ENCODE assay signal across 13 cellular contexts in the genomic region with DNA sequence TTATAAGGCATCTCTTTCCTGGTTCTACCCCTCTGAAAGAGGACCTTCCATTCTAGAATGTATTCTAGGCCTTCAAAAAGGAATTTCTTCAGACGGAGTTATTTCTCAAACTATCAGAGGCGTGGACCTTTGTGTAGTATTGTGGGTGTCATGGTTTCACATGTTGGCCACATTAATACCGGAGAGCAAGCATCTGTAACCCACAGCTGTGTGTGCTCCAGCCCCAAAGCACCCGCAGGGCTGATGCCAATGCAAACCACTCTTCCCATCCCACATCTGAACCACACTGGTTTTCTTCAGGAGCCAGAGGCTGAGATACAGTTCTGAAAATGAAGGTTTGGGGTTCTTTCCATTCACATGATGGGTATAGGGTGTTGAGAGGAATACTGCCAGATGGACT.
DNase-seq lines count a peak whose midpoint lies in the region; ATAC-seq and TF ChIP-seq lines count a peak whose summit lies in the region.
"Had no signal": no experiment of that assay in that cellular context is flagged by ENCODE, and none has a peak within 500 bp of the region (broad histone marks: within the 10 kb centered on the region; RNA-seq: fewer than 3 reads in every experiment).

No MANE protein-coding gene starts in this region.

- no peaks in the 10 kb centered on the region for H3K9me3 Mint-ChIP-seq in natural killer cell treated with Interleukin-12 subunit alpha and Interleukin-12 subunit beta and Interleukin-15 and Interleukin-18, amount 100 ng/mL, for 72 hours
- no peaks in the 10 kb centered on the region for H3K9me3 Mint-ChIP-seq in endothelial cell (ENCODE audit: unreplicated experiment)
- H3K9me3 Mint-ChIP-seq: GM23338 had no signal

- H3K27ac Mint-ChIP-seq in natural killer cell treated with Interleukin-12 subunit alpha and Interleukin-12 subunit beta and Interleukin-15 and Interleukin-18, amount 100 ng/mL, for 72 hours = no peak overlapping the region
- H3K27ac Mint-ChIP-seq in endothelial cell (ENCODE audit: unreplicated experiment) = no peak overlapping the region
- H3K27ac Mint-ChIP-seq: CD8-positive, alpha-beta memory T cell; GM23338; IgD-negative memory B cell had no signal

- peak in 1 of 2 donors; percentile 70 for ATAC-seq in natural killer cell treated with Interleukin-12 subunit alpha and Interleukin-12 subunit beta and Interleukin-15 and Interleukin-18, amount 100 ng/mL, for 72 hours
- ATAC-seq in HG03025 (IDR thresholded peaks at IDR 0.05; ENCODE audit: low FRiP score, unreplicated experiment) = no peak
- no peak for ATAC-seq in HG02884 (IDR thresholded peaks at IDR 0.05; ENCODE audit: unreplicated experiment)
- ATAC-seq: A549, GM23338 had no signal

- TF ChIP-seq CTCF in endothelial cell (IDR thresholded peaks at IDR 0.05; ENCODE audit: unreplicated experiment) = no peak

- DNase-seq in RPMI7951 (ENCODE audit: low read depth) (peak; percentile 72), fibroblast of peridontal ligament (ENCODE audit: extremely low read depth) (peak; percentile 44), endothelial cell (ENCODE audit: low spot score) (no peak)
- DNase-seq in natural killer cell treated with Interleukin-12 subunit alpha and Interleukin-12 subunit beta and Interleukin-15 and Interleukin-18, amount 100 ng/mL, for 72 hours (ENCODE audit: low spot score) = no peak
- DNase-seq: Caco-2; CD8-positive, alpha-beta memory T cell; GF-D8; H7 had no signal

- H3K27me3 Mint-ChIP-seq in natural killer cell treated with Interleukin-12 subunit alpha and Interleukin-12 subunit beta and Interleukin-15 and Interleukin-18, amount 100 ng/mL, for 72 hours = peaks cover 14 to 19% of the 10 kb centered on the region in 2 donors
- H3K27me3 Mint-ChIP-seq in endothelial cell (ENCODE audit: unreplicated experiment) = no peaks in the 10 kb centered on the region
- H3K27me3 Mint-ChIP-seq: CD8-positive, alpha-beta memory T cell; IgD-negative memory B cell had no signal

- peaks cover 15 to 24% of the 10 kb centered on the region in 2 donors for H3K4me1 Mint-ChIP-seq in natural killer cell treated with Interleukin-12 subunit alpha and Interleukin-12 subunit beta and Interleukin-15 and Interleukin-18, amount 100 ng/mL, for 72 hours (ENCODE audit: low read depth in 2 of 2)
- H3K4me1 Mint-ChIP-seq in endothelial cell (ENCODE audit: unreplicated experiment) = no peaks in the 10 kb centered on the region
- H3K4me1 Mint-ChIP-seq: CD8-positive, alpha-beta memory T cell; IgD-negative memory B cell had no signal

- peaks cover 13% of the 10 kb centered on the region for H3K36me3 Mint-ChIP-seq in natural killer cell treated with Interleukin-12 subunit alpha and Interleukin-12 subunit beta and Interleukin-15 and Interleukin-18, amount 100 ng/mL, for 72 hours
- H3K36me3 Mint-ChIP-seq in endothelial cell (ENCODE audit: low read depth, unreplicated experiment) = no peaks in the 10 kb centered on the region
- H3K36me3 Mint-ChIP-seq: CD8-positive, alpha-beta memory T cell; IgD-negative memory B cell had no signal

- peak overlapping the region; percentile 34 for H3K4me3 Mint-ChIP-seq in natural killer cell treated with Interleukin-12 subunit alpha and Interleukin-12 subunit beta and Interleukin-15 and Interleukin-18, amount 100 ng/mL, for 72 hours
- H3K4me3 Mint-ChIP-seq in endothelial cell (ENCODE audit: unreplicated experiment) = no peak overlapping the region
- H3K4me3 Mint-ChIP-seq: CD8-positive, alpha-beta memory T cell; GM23338; IgD-negative memory B cell had no signal

Comparison
In these comparisons a context has a peak if more than half of its experiments do, and no peak if none do; other contexts are left out.
1. DNase-seq: peak in RPMI7951 (single experiment) and fibroblast of peridontal ligament (single experiment); none in natural killer cell treated with Interleukin-12 subunit alpha and Interleukin-12 subunit beta and Interleukin-15 and Interleukin-18, amount 100 ng/mL, for 72 hours (single experiment) and endothelial cell (single experiment).